ENCODE assay signal across 21 cellular contexts in genomic region chr13:30367296-30367695, GRCh38. TPM values are rescaled to one million over a fixed set of nuclear protein-coding genes. Genes with fewer than 3 reads are reported as not detected.
DNase-seq lines count a peak whose midpoint lies in the region; ATAC-seq and TF ChIP-seq lines count a peak whose summit lies in the region.
"Had no signal": no experiment of that assay in that cellular context is flagged by ENCODE, and none has a peak within 500 bp of the region (broad histone marks: within the 10 kb centered on the region; RNA-seq: fewer than 3 reads in every experiment).

No MANE protein-coding gene starts in this region.

- peak overlapping the region; percentile 89 for H3K27ac ChIP-seq in BLaER1
- no peak overlapping the region for H3K27ac ChIP-seq in DOHH2 (ENCODE audit: low read depth, low read length)
- H3K27ac ChIP-seq in naive thymus-derived CD4-positive, alpha-beta T cell (ENCODE audit: low read depth, low read length) = no peak overlapping the region

- H3K9me3 ChIP-seq in BLaER1 (no peaks in the 10 kb centered on the region), DOHH2 (ENCODE audit: control insufficient read depth, insufficient read depth, low read length) (no peaks in the 10 kb centered on the region), BE2C (no peaks in the 10 kb centered on the region)
- H3K9me3 ChIP-seq in naive thymus-derived CD4-positive, alpha-beta T cell (ENCODE audit: control insufficient read depth in 2 of 3, low read length in 3 of 3) = no peaks in the 10 kb centered on the region

- H3K27me3 Mint-ChIP-seq in nephron progenitor cell (ENCODE audit: low read depth, poor library complexity) = peaks cover 6% of the 10 kb centered on the region
- H3K27me3 Mint-ChIP-seq in naive thymus-derived CD4-positive, alpha-beta T cell = no peaks in the 10 kb centered on the region
- no peaks in the 10 kb centered on the region for H3K27me3 Mint-ChIP-seq in activated CD4-positive, alpha-beta memory T cell treated with anti-CD3 and anti-CD28 coated beads, Interleukin-2, amount 10 ng/mL, durations not matched to agents 7 days and 5 days
- H3K27me3 Mint-ChIP-seq: CD4-positive, alpha-beta memory T cell; CD4-positive, CD25-positive, alpha-beta regulatory T cell; CD8-positive, alpha-beta memory T cell had no signal

- DNase-seq in nephron progenitor cell (no peak), BE2C (no peak)
- no peak for DNase-seq in naive thymus-derived CD4-positive, alpha-beta T cell
- DNase-seq in activated CD4-positive, alpha-beta memory T cell treated with anti-CD3 and anti-CD28 coated beads, Interleukin-2, amount 10 ng/mL, durations not matched to agents 7 days and 5 days = no peak
- DNase-seq: 8988T; ACHN; C1 segment of cervical spinal cord; CD4-positive, alpha-beta memory T cell; CD4-positive, CD25-positive, alpha-beta regulatory T cell; CD8-positive, alpha-beta memory T cell; COR-L47; DMS 273 treated with DMSO at 0.1 percent for 48 hours; DMS153; DMS53; DMS79; DND-41; GF-D8 had no signal

- peaks cover 55% of the 10 kb centered on the region for H3K4me1 Mint-ChIP-seq in nephron progenitor cell
- peaks cover 31 to 58% (median 53%) of the 10 kb centered on the region in 7 donors for H3K4me1 Mint-ChIP-seq in naive thymus-derived CD4-positive, alpha-beta T cell
- H3K4me1 Mint-ChIP-seq in activated CD4-positive, alpha-beta memory T cell treated with anti-CD3 and anti-CD28 coated beads, Interleukin-2, amount 10 ng/mL, durations not matched to agents 7 days and 5 days = peaks cover 44% of the 10 kb centered on the region

- peaks cover 30% of the 10 kb centered on the region for H3F3A ChIP-seq in DOHH2 (ENCODE audit: control insufficient read depth, insufficient read depth)

- no peak overlapping the region for H3K9ac ChIP-seq in BLaER1

- POLR2A ChIA-PET in naive thymus-derived CD4-positive, alpha-beta T cell (lab: Charles Lee) = interaction anchor here (0.7 to 1.6 kb wide), 6 partner anchors 15 to 88 kb away, joined by 3 to 6 read pairs (median 3); no protein-coding TSS in a partner anchor
- POLR2A ChIA-PET in activated CD4-positive, alpha-beta memory T cell treated with anti-CD3 and anti-CD28 coated beads, Interleukin-2, amount 10 ng/mL, durations not matched to agents 7 days and 5 days (lab: Charles Lee) = interaction anchor here (1.1 kb wide), 1 partner anchor 9 kb away, joined by 3 read pairs; no protein-coding TSS in a partner anchor

- ATAC-seq in naive thymus-derived CD4-positive, alpha-beta T cell = no peak
- no peak for ATAC-seq in HG03039 (IDR thresholded peaks at IDR 0.05; ENCODE audit: unreplicated experiment)

- intact Hi-C loops in naive thymus-derived CD4-positive, alpha-beta T cell (cut with micrococcal nuclease) = no loop called here

- no peaks in the 10 kb centered on the region for H4K20me1 ChIP-seq in BLaER1
- no peaks in the 10 kb centered on the region for H4K20me1 ChIP-seq in DOHH2 (ENCODE audit: control insufficient read depth, insufficient read depth, low read depth, low read length)

- H3K4me2 ChIP-seq in BLaER1 = peak overlapping the region; percentile 88; the same call in 1 of the 2 replicates
- H3K4me2 ChIP-seq in DOHH2 (ENCODE audit: low read length) = 0 out of 2 replicates have a peak overlapping the region, but pooled peaks have one; percentile 1

- no peak overlapping the region for H3K4me3 Mint-ChIP-seq in nephron progenitor cell
- H3K4me3 Mint-ChIP-seq in naive thymus-derived CD4-positive, alpha-beta T cell = no peak overlapping the region
- H3K4me3 Mint-ChIP-seq in activated CD4-positive, alpha-beta memory T cell treated with anti-CD3 and anti-CD28 coated beads, Interleukin-2, amount 10 ng/mL, durations not matched to agents 7 days and 5 days = no peak overlapping the region
- H3K4me3 Mint-ChIP-seq: CD14-positive monocyte; CD4-positive, alpha-beta memory T cell; CD8-positive, alpha-beta memory T cell had no signal

- H3K79me2 ChIP-seq in DOHH2 (ENCODE audit: control insufficient read depth, low read length) = peaks cover 49% of the 10 kb centered on the region

- no peaks in the 10 kb centered on the region for H3K36me3 Mint-ChIP-seq in nephron progenitor cell (ENCODE audit: low read depth)
- peaks cover 5 to 64% (median 7%) of the 10 kb centered on the region in 5 donors for H3K36me3 Mint-ChIP-seq in naive thymus-derived CD4-positive, alpha-beta T cell
- H3K36me3 Mint-ChIP-seq in activated CD4-positive, alpha-beta memory T cell treated with anti-CD3 and anti-CD28 coated beads, Interleukin-2, amount 10 ng/mL, durations not matched to agents 7 days and 5 days (ENCODE audit: low read depth) = peaks cover 75% of the 10 kb centered on the region

- no peak for TF ChIP-seq CTCF in DOHH2 (IDR thresholded peaks at IDR 0.05; ENCODE audit: low read depth, low read length, poor library complexity, severe bottlenecking)
- TF ChIP-seq CTCF in nephron progenitor cell (IDR thresholded peaks at IDR 0.05) = no peak
- no peak for TF ChIP-seq CTCF in BE2C (IDR thresholded peaks at IDR 0.05; ENCODE audit: low read depth, low read length)

- H3K4me3 ChIP-seq in BLaER1 (0 out of 2 replicates have a peak overlapping the region, but pooled peaks have one; percentile 1), DOHH2 (ENCODE audit: low read length) (no peak overlapping the region), BE2C (ENCODE audit: low read depth, low read length) (no peak overlapping the region)
- H3K4me3 ChIP-seq in naive thymus-derived CD4-positive, alpha-beta T cell (ENCODE audit: low read length) = no peak overlapping the region

- CTCF ChIA-PET in naive thymus-derived CD4-positive, alpha-beta T cell (lab: Charles Lee) = interaction anchor here (0.6 to 1.2 kb wide), 2 partner anchors 235 to 260 kb away, joined by 4 read pairs; no protein-coding TSS in a partner anchor
- CTCF ChIA-PET in activated CD4-positive, alpha-beta memory T cell treated with anti-CD3 and anti-CD28 coated beads, Interleukin-2, amount 10 ng/mL, durations not matched to agents 7 days and 5 days (lab: Charles Lee) = interaction anchor here (1.3 kb wide), 1 partner anchor 18 kb away, joined by 3 read pairs; no protein-coding TSS in a partner anchor

- H3K27me3 ChIP-seq in BLaER1 (no peaks in the 10 kb centered on the region), DOHH2 (ENCODE audit: control insufficient read depth, low read length) (no peaks in the 10 kb centered on the region), BE2C (no peaks in the 10 kb centered on the region)
- no peaks in the 10 kb centered on the region for H3K27me3 ChIP-seq in naive thymus-derived CD4-positive, alpha-beta T cell (ENCODE audit: control insufficient read depth in 2 of 2, insufficient read depth in 2 of 2, low read length in 2 of 2)

- no peaks in the 10 kb centered on the region for H3K9me2 ChIP-seq in DOHH2 (replicated peaks; ENCODE audit: control insufficient read depth, low read length)

- peak overlapping the region; percentile 15 for H3K27ac Mint-ChIP-seq in nephron progenitor cell
- H3K27ac Mint-ChIP-seq in naive thymus-derived CD4-positive, alpha-beta T cell = no peak overlapping the region
- no peak overlapping the region for H3K27ac Mint-ChIP-seq in activated CD4-positive, alpha-beta memory T cell treated with anti-CD3 and anti-CD28 coated beads, Interleukin-2, amount 10 ng/mL, durations not matched to agents 7 days and 5 days
- H3K27ac Mint-ChIP-seq: CD14-positive monocyte; CD4-positive, CD25-positive, alpha-beta regulatory T cell had no signal

- H3K9me3 Mint-ChIP-seq in nephron progenitor cell = peaks cover 6% of the 10 kb centered on the region
- no peaks in the 10 kb centered on the region for H3K9me3 Mint-ChIP-seq in naive thymus-derived CD4-positive, alpha-beta T cell
- no peaks in the 10 kb centered on the region for H3K9me3 Mint-ChIP-seq in activated CD4-positive, alpha-beta memory T cell treated with anti-CD3 and anti-CD28 coated beads, Interleukin-2, amount 10 ng/mL, durations not matched to agents 7 days and 5 days
- H3K9me3 Mint-ChIP-seq: CD14-positive monocyte; CD4-positive, alpha-beta memory T cell; CD8-positive, alpha-beta memory T cell had no signal

- H3K36me3 ChIP-seq in BLaER1 (peaks cover 87% of the 10 kb centered on the region), DOHH2 (ENCODE audit: control insufficient read depth, low read length) (peaks cover 93% of the 10 kb centered on the region), BE2C (no peaks in the 10 kb centered on the region)
- H3K36me3 ChIP-seq in naive thymus-derived CD4-positive, alpha-beta T cell (ENCODE audit: control insufficient read depth in 2 of 3, insufficient read depth in 3 of 3, low read length in 3 of 3) = peaks cover 0 to 6% (median 0%) of the 10 kb centered on the region in 3 experiments

- H3K4me1 ChIP-seq in BLaER1 (peaks cover 96% of the 10 kb centered on the region), DOHH2 (ENCODE audit: control insufficient read depth, low read length) (peaks cover 80% of the 10 kb centered on the region), BE2C (peaks cover 14% of the 10 kb centered on the region)
- H3K4me1 ChIP-seq in naive thymus-derived CD4-positive, alpha-beta T cell (ENCODE audit: control insufficient read depth in 2 of 2, insufficient read depth in 2 of 2, low read length in 2 of 2) = peaks cover 29 to 34% of the 10 kb centered on the region in 2 donors

RNA-seq across cellular contexts. Expression of gene UBE2L5, which starts 55.0 kb away (rescaled TPM):
- not detected for total RNA-seq in naive thymus-derived CD4-positive, alpha-beta T cell
- under 1 TPM in 1 of 2 donors, not detected in 1; 0.14 TPM for polyA plus RNA-seq in naive thymus-derived CD4-positive, alpha-beta T cell
- polyA plus RNA-seq in BE2C (2012; ENCODE audit: insufficient read depth, insufficient read length, low read depth) = 0.73 TPM
- under 1 TPM in 1 of 2 experiments, not detected in 1; 0.20 TPM for total RNA-seq in activated CD4-positive, alpha-beta memory T cell treated with anti-CD3 and anti-CD28 coated beads, Interleukin-2, amount 10 ng/mL, durations not matched to agents 7 days and 5 days
- total RNA-seq: CD4-positive, alpha-beta memory T cell; CD4-positive, CD25-positive, alpha-beta regulatory T cell; CD8-positive, alpha-beta memory T cell had no signal
- polyA plus RNA-seq: CD14-positive monocyte; CD4-positive, alpha-beta memory T cell; CD4-positive, CD25-positive, alpha-beta regulatory T cell; CD8-positive, alpha-beta memory T cell had no signal

RNA-seq across cellular contexts. Expression of gene KATNAL1, which starts 59.9 kb away (rescaled TPM):
- total RNA-seq in naive thymus-derived CD4-positive, alpha-beta T cell = 10 to 100 TPM in 1 of 5 experiments, 1 to 10 TPM in 3, under 1 TPM in 1; 0.89 to 16.8 (median 4.2) TPM
- 1 to 10 TPM in 1 of 2 donors, under 1 TPM in 1; 0.25 to 1.4 TPM for polyA plus RNA-seq in naive thymus-derived CD4-positive, alpha-beta T cell
- 5.9 TPM for polyA plus RNA-seq in BE2C (2012; ENCODE audit: insufficient read depth, insufficient read length, low read depth)
- 10 to 100 TPM; 27.8 to 29.4 TPM for total RNA-seq in activated CD4-positive, alpha-beta memory T cell treated with anti-CD3 and anti-CD28 coated beads, Interleukin-2, amount 10 ng/mL, durations not matched to agents 7 days and 5 days
